18 cellular contexts compared by ENCODE assay signal in genomic region chr18:51569153-51569552, GRCh38.
"Had no signal": no experiment of that assay in that cellular context is flagged by ENCODE, and none has a peak within 500 bp of the region (broad histone marks: within the 10 kb centered on the region; RNA-seq: fewer than 3 reads in every experiment).

No MANE protein-coding gene starts in this region.

- H3K36me3 ChIP-seq: brain microvascular endothelial cell had no signal

- ATAC-seq: activated T-cell treated with anti-CD3 and anti-CD28 coated beads, Interleukin-2, amount 50 U/mL, for 72 hours; sciatic nerve had no signal

- DNase-seq: activated CD4-positive, alpha-beta memory T cell treated with anti-CD3 and anti-CD28 coated beads, Interleukin-2, amount 10 ng/mL, durations not matched to agents 7 days and 5 days; activated CD4-positive, alpha-beta T cell treated with anti-CD3 and anti-CD28 coated beads for 1 hour; activated CD8-positive, alpha-beta memory T cell treated with anti-CD3 and anti-CD28 coated beads, Interleukin-2, amount 50 U/mL, for 4 hours; activated gamma-delta T cell treated with Interleukin-2 at 50 U/mL for 16 hours; activated naive CD8-positive, alpha-beta T cell treated with anti-CD3 and anti-CD28 coated beads for 36 hours; activated T-cell treated with anti-CD3 and anti-CD28 coated beads, Interleukin-2, amount 50 U/mL, for 72 hours; brain microvascular endothelial cell; cerebellar nuclear complex; dermis blood vessel endothelial cell; erythroblast; immature natural killer cell; left cardiac atrium; occipital lobe; stimulated activated CD4-positive, alpha-beta T cell treated with anti-CD3 and anti-CD28 coated beads, Interleukin-12 subunit alpha, Interleukin-12 subunit beta, amount 100 ng/mL, for 4 hours; stimulated activated CD4-positive, alpha-beta T cell treated with anti-CD3 and anti-CD28 coated beads, Interleukin-2, amount 100 ng/mL, for 48 hours; stimulated activated naive CD4-positive, alpha-beta T cell treated with Interleukin-2 at 50 U/mL for 16 hours; T-helper 9 cell had no signal

- H3K27ac ChIP-seq: brain microvascular endothelial cell had no signal

- H3K27me3 ChIP-seq: brain microvascular endothelial cell had no signal
